8 cellular contexts compared by ENCODE assay signal in genomic region chr18:36187826-36188721, GRCh38. TPM values are rescaled to one million over a fixed set of nuclear protein-coding genes. Genes with fewer than 3 reads are reported as not detected.
DNase-seq lines count a peak whose midpoint lies in the region; ATAC-seq and TF ChIP-seq lines count a peak whose summit lies in the region.

No MANE protein-coding gene starts in this region.

- ATAC-seq in HG03175 (IDR thresholded peaks at IDR 0.05; ENCODE audit: unreplicated experiment) = peak; percentile 15
- peak; percentile 19 for ATAC-seq in body of pancreas
- ATAC-seq in left lobe of liver = peak; percentile 64

- WGBS in body of pancreas, 2 donors = 33 to 45% methylated on average over 33 to 43 of the region's 43 CpGs
- WGBS in tibial nerve, 2 donors = 29 to 50% methylated on average over 36 to 43 of the region's 43 CpGs

- H3K4me3 ChIP-seq in body of pancreas (peak overlapping the region; percentile 41 to 54), tibial nerve (peak overlapping the region; percentile 46 to 77 (median 61))

- H3K27me3 ChIP-seq in body of pancreas (no peaks in the 10 kb centered on the region), tibial nerve (no peaks in the 10 kb centered on the region)

- H3K9me3 ChIP-seq in body of pancreas (no peaks in the 10 kb centered on the region), tibial nerve (no peaks in the 10 kb centered on the region)

- TF ChIP-seq EP300 in tibial nerve (IDR thresholded peaks at IDR 0.05) = peak in 1 of 2 donors; percentile 76

- intact Hi-C loops in body of pancreas (cut with DNase I) = no loop called here

- in situ Hi-C loops in G401 (cut with HindIII; ENCODE audit: low sequenced_read_pairs) = no loop called here

- H3K27ac ChIP-seq in body of pancreas = peak overlapping the region in 3 of 4 donors; percentile 41 to 60 (median 51)
- peak overlapping the region in 3 of 4 donors; percentile 4 to 75 (median 61) for H3K27ac ChIP-seq in tibial nerve

- H3K36me3 ChIP-seq in body of pancreas (replicated peaks in 1 of 2; ENCODE audit: insufficient read depth in 1 of 2, low read depth in 2 of 2) = no peaks in the 10 kb centered on the region
- H3K36me3 ChIP-seq in tibial nerve = no peaks in the 10 kb centered on the region

- TF ChIP-seq CTCF in body of pancreas (IDR thresholded peaks at IDR 0.05) (no peak), tibial nerve (IDR thresholded peaks at IDR 0.05) (no peak)

- TF ChIP-seq POLR2A in body of pancreas (IDR thresholded peaks at IDR 0.05) = no peak
- TF ChIP-seq POLR2A in tibial nerve (IDR thresholded peaks at IDR 0.05) = no peak

- H3K4me1 ChIP-seq in body of pancreas = peaks cover 15% of the 10 kb centered on the region
- H3K4me1 ChIP-seq in tibial nerve = peaks cover 0 to 26% (median 10%) of the 10 kb centered on the region in 4 donors

- DNase-seq in DMS 273 (lab: John Stamatoyannopoulos, UW; ENCODE audit: unreplicated experiment) (peak; percentile 87), body of pancreas (peak in 3 of 4 donors; percentile 22 to 33 (median 32)), left lobe of liver (ENCODE audit: low spot score) (peak; percentile 86), tibial nerve (ENCODE audit: low spot score in 2 of 2) (no peak), G401 (ENCODE audit: low spot score) (no peak), inferior parietal cortex (ENCODE audit: extremely low spot score) (no peak)
- no peak for DNase-seq in activated CD4-positive, alpha-beta T cell treated with anti-CD3 and anti-CD28 coated beads for 4 hours

RNA-seq across cellular contexts. Expression of gene MOCOS, which starts 0.8 kb away (rescaled TPM):
- total RNA-seq in body of pancreas (1 to 10 TPM; 1.0 to 1.3 TPM), left lobe of liver (27.4 TPM), tibial nerve (10 to 100 TPM in 1 of 4 donors, 1 to 10 TPM in 3; 6.9 to 10.2 (median 8.9) TPM)
- not detected in 2 replicates for total RNA-seq in G401 (2014; rRNA removed; shearing (Covaris generic))

RNA-seq across cellular contexts. Expression of gene ELP2, which starts 58.4 kb away (rescaled TPM):
- 10 to 100 TPM; 44.2 to 56.8 TPM for total RNA-seq in body of pancreas
- 52.1 TPM for total RNA-seq in left lobe of liver
- total RNA-seq in tibial nerve = 10 to 100 TPM; 46.1 to 82.4 (median 67.4) TPM
- total RNA-seq in G401 (2014; rRNA removed; shearing (Covaris generic)) = 70.3 and 96.4 TPM in 2 replicates

RNA-seq across cellular contexts. Expression of gene SLC39A6, which starts 58.9 kb away (rescaled TPM):
- total RNA-seq in body of pancreas = 10 to 100 TPM; 22.6 to 22.7 TPM
- total RNA-seq in left lobe of liver = 6.6 TPM
- 10 to 100 TPM; 43.3 to 53.3 (median 44.0) TPM for total RNA-seq in tibial nerve
- total RNA-seq in G401 (2014; rRNA removed; shearing (Covaris generic)) = 53.5 and 69.7 TPM in 2 replicates

Comparison
In these comparisons a context has a peak if more than half of its experiments do, and no peak if none do; other contexts are left out.
1. DNase-seq: peak in DMS 273 (single experiment), body of pancreas (3 of 4) and left lobe of liver (single experiment); none in tibial nerve (0 of 2), G401 (single experiment), activated CD4-positive, alpha-beta T cell treated with anti-CD3 and anti-CD28 coated beads for 4 hours (0 of 2) and inferior parietal cortex (single experiment).
2. Peak in every context shown above with its lines, with median percentiles within 50 percentile points of each other: ATAC-seq.